8 cellular contexts compared by ENCODE assay signal in genomic region chr11:74310857-74311256, GRCh38. TPM values are rescaled to one million over a fixed set of nuclear protein-coding genes. Genes with fewer than 3 reads are reported as not detected.
DNase-seq lines count a peak whose midpoint lies in the region; ATAC-seq and TF ChIP-seq lines count a peak whose summit lies in the region.

No MANE protein-coding gene starts in this region.

- H3K27ac Mint-ChIP-seq in naive B cell, result no peak overlapping the region

- H3K4me3 Mint-ChIP-seq in naive B cell, result peak overlapping the region in 6 of 8 donors; percentile 62 to 77 (median 72)

- no peaks in the 10 kb centered on the region for H3K9me3 ChIP-seq in effector memory CD4-positive, alpha-beta T cell (ENCODE audit: control insufficient read depth, low read length)
- no peaks in the 10 kb centered on the region for H3K9me3 ChIP-seq in aorta (ENCODE audit: control insufficient read depth, low read length)
- no peaks in the 10 kb centered on the region for H3K9me3 ChIP-seq in adrenal gland (replicated peaks in 1 of 3)

- peaks cover 9 to 14% (median 13%) of the 10 kb centered on the region in 3 donors for H3K4me1 Mint-ChIP-seq in naive B cell

- peak overlapping the region; percentile 43 for H3K4me3 ChIP-seq in effector memory CD4-positive, alpha-beta T cell (ENCODE audit: insufficient read depth, low read depth, low read length, poor library complexity, severe bottlenecking)
- H3K4me3 ChIP-seq in aorta (ENCODE audit: low read length in 2 of 2) (peak overlapping the region in 1 of 2 donors; percentile 28), adrenal gland (peak overlapping the region in 2 of 4 donors; percentile 22 to 51)

- no peaks in the 10 kb centered on the region for H3K36me3 ChIP-seq in effector memory CD4-positive, alpha-beta T cell (ENCODE audit: control insufficient read depth, insufficient read depth, low read length)
- H3K36me3 ChIP-seq in aorta (ENCODE audit: control insufficient read depth in 1 of 2, insufficient read depth in 2 of 2, low read length in 1 of 2) (no peaks in the 10 kb centered on the region), adrenal gland (replicated peaks in 1 of 2) (no peaks in the 10 kb centered on the region)

- WGBS in aorta, 2 donors, result 76 to 81% methylated on average over 11 of the region's 11 CpGs
- WGBS in adrenal gland, 4 donors, result 74 to 85% (median 77%) methylated on average over 10 to 11 of the region's 11 CpGs

- H3K27me3 Mint-ChIP-seq in naive B cell, result peaks cover 24 to 49% (median 45%) of the 10 kb centered on the region in 3 donors

- no peak for TF ChIP-seq POLR2A in adrenal gland (IDR thresholded peaks at IDR 0.05)

- H3K27ac ChIP-seq in effector memory CD4-positive, alpha-beta T cell (ENCODE audit: insufficient read depth, low read length, poor library complexity, severe bottlenecking), result no peak overlapping the region
- H3K27ac ChIP-seq in aorta (ENCODE audit: low read depth in 1 of 2, low read length in 2 of 2), result no peak overlapping the region
- H3K27ac ChIP-seq in adrenal gland, result no peak overlapping the region

- peaks cover 10% of the 10 kb centered on the region for H3K4me1 ChIP-seq in effector memory CD4-positive, alpha-beta T cell (ENCODE audit: control insufficient read depth, insufficient read depth, low read length, poor library complexity, severe bottlenecking)
- H3K4me1 ChIP-seq in aorta (ENCODE audit: control insufficient read depth in 1 of 2, insufficient read depth in 2 of 2, low read length in 2 of 2) (peaks cover 3 to 5% of the 10 kb centered on the region in 2 donors), adrenal gland (replicated peaks in 1 of 2) (peaks cover 0 to 14% of the 10 kb centered on the region in 2 donors)

- H3K9me3 Mint-ChIP-seq in naive B cell, result peaks cover 1 to 13% (median 4%) of the 10 kb centered on the region in 7 donors

- no peak for DNase-seq in Right ventricle myocardium inferior (ENCODE audit: missing footprints)
- DNase-seq in cardiac septum (ENCODE audit: low spot score), result no peak
- no peak for DNase-seq in effector memory CD4-positive, alpha-beta T cell
- no peak for DNase-seq in naive B cell
- DNase-seq in aorta, result no peak
- DNase-seq in SKM-1 treated with dmso at 0.1 percent for 144 hours (lab: John Stamatoyannopoulos, UW; ENCODE audit: unreplicated experiment), result no peak
- DNase-seq in adrenal gland, result no peak

- no peak for TF ChIP-seq CTCF in adrenal gland (IDR thresholded peaks at IDR 0.05)

- ATAC-seq in Right ventricle myocardium inferior, result peak; percentile 33
- ATAC-seq in naive B cell (ENCODE audit: low read depth in 2 of 2), result no peak
- ATAC-seq in aorta (ENCODE audit: low FRiP score), result peak; percentile 9
- ATAC-seq in GM18870 (IDR thresholded peaks at IDR 0.05; ENCODE audit: unreplicated experiment), result no peak

- no peaks in the 10 kb centered on the region for H3K36me3 Mint-ChIP-seq in naive B cell

- intact Hi-C loops in Right ventricle myocardium inferior (cut with DNase I), result no loop called here
- intact Hi-C loops in cardiac septum (cut with DNase I), result no loop called here
- intact Hi-C loops in aorta (cut with DNase I), result no loop called here
- intact Hi-C loops in adrenal gland (cut with DNase I), result loop anchor here in 1 of 2 donors (10.0 kb wide), 1 partner anchor 46 kb away; no protein-coding TSS in a partner anchor

- peaks cover 8% of the 10 kb centered on the region for H3K27me3 ChIP-seq in effector memory CD4-positive, alpha-beta T cell (replicated peaks; ENCODE audit: control insufficient read depth, insufficient read depth, low read length, poor library complexity, severe bottlenecking)
- H3K27me3 ChIP-seq in aorta (ENCODE audit: control insufficient read depth in 1 of 2, insufficient read depth in 2 of 2, low read length in 1 of 2), result no peaks in the 10 kb centered on the region
- no peaks in the 10 kb centered on the region for H3K27me3 ChIP-seq in adrenal gland

RNA-seq across cellular contexts. Expression of gene P4HA3, which starts 0.6 kb away (rescaled TPM):
- total RNA-seq in Right ventricle myocardium inferior (not detected), cardiac septum (0.54 TPM), aorta (1 to 10 TPM; 3.1 to 5.8 TPM), adrenal gland (1 to 10 TPM in 3 of 8 donors, under 1 TPM in 4, not detected in 1; 0.52 to 2.3 (median 0.91) TPM)
- polyA plus RNA-seq in naive B cell (ENCODE audit: low read depth in 6 of 6) (not detected), aorta (10 to 100 TPM in 1 of 2 donors, under 1 TPM in 1; 0.75 to 13.8 TPM), adrenal gland (1 to 10 TPM in 2 of 3 donors, under 1 TPM in 1; 0.93 to 2.9 (median 1.2) TPM)

Comparison
In these comparisons a context has a peak if more than half of its experiments do, and no peak if none do; other contexts are left out.
1. ATAC-seq: peak in Right ventricle myocardium inferior (single experiment) and aorta (single experiment); none in naive B cell (0 of 2) and GM18870 (single experiment).